ENCODE assay signal across 24 cellular contexts in the genomic region with DNA sequence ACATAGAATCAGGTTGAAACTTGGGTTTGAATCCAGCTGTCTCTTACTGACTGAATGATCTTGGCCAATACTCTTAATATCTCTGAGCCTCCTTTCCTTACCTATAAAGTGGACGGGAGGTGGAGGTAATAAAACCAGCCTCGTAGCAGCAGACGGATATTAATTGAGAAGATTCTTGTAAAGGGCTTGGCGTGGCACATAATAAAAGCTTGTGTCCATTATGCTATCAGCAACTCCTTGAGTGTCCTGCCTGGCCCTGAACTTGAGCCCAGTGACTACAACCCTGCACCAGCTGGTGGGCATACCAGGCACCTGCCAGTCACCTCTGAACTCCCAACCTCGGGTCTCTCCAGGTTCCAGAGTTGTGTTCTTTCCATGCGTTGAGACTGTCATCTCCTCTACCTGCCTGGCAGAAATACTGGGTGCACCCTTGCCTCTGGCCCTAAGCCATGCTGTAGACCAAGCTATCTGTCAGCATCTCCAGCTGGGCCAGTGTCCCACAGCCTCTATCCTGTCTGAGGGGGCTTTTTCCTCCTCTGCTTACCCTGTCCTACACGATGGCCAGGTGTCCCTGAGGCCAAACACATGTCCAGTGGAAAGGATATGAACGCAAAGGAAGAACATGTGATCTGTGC. TPM values are rescaled to one million over a fixed set of nuclear protein-coding genes. Genes with fewer than 3 reads are reported as not detected.
DNase-seq lines count a peak whose midpoint lies in the region; ATAC-seq, FAIRE-seq and TF ChIP-seq lines count a peak whose summit lies in the region.
"Had no signal": no experiment of that assay in that cellular context is flagged by ENCODE, and none has a peak within 500 bp of the region (broad histone marks: within the 10 kb centered on the region; RNA-seq: fewer than 3 reads in every experiment).

No MANE protein-coding gene starts in this region.

- H3K9me3 ChIP-seq in cardiac muscle cell (ENCODE audit: low read depth) (no peaks in the 10 kb centered on the region), stomach (no peaks in the 10 kb centered on the region), osteoblast (ENCODE audit: low read depth, low read length) (no peaks in the 10 kb centered on the region), HAP-1 (no peaks in the 10 kb centered on the region)
- H3K9me3 ChIP-seq: BE2C, Caco-2, Peyer's patch, SJSA1 had no signal

- no peak overlapping the region for H3K4me2 ChIP-seq in osteoblast (ENCODE audit: insufficient read depth, low read length)
- H3K4me2 ChIP-seq: KMS-11 had no signal

- TF ChIP-seq POLR2A in stomach (IDR thresholded peaks at IDR 0.05), result no peak

- no peaks in the 10 kb centered on the region for H3K79me2 ChIP-seq in osteoblast (ENCODE audit: insufficient read depth, low read length)

- H3K4me1 ChIP-seq in cardiac muscle cell (ENCODE audit: low read depth) (peaks cover 11% of the 10 kb centered on the region), stomach (peaks cover 23 to 45% (median 36%) of the 10 kb centered on the region in 4 donors), osteoblast (ENCODE audit: insufficient read depth, low read length) (no peaks in the 10 kb centered on the region), HAP-1 (no peaks in the 10 kb centered on the region)
- H3K4me1 ChIP-seq: BE2C, Caco-2, SJSA1 had no signal

- WGBS in stomach, 5 donors, result 49 to 70% (median 53%) methylated on average over 8 of the region's 8 CpGs

- no peak for TF ChIP-seq CTCF in cardiac muscle cell (IDR thresholded peaks at IDR 0.05; ENCODE audit: low read depth, low read length)
- TF ChIP-seq CTCF in stomach (IDR thresholded peaks at IDR 0.05), result no peak
- TF ChIP-seq CTCF in osteoblast (IDR thresholded peaks at IDR 0.05; ENCODE audit: extremely low read depth, low read depth, low read length), result no peak

- no peaks in the 10 kb centered on the region for H3K36me3 ChIP-seq in cardiac muscle cell
- no peaks in the 10 kb centered on the region for H3K36me3 ChIP-seq in stomach
- no peaks in the 10 kb centered on the region for H3K36me3 ChIP-seq in osteoblast (ENCODE audit: insufficient read depth, low read length)
- H3K36me3 ChIP-seq in HAP-1 (replicated peaks), result no peaks in the 10 kb centered on the region
- H3K36me3 ChIP-seq: BE2C, Peyer's patch, SJSA1 had no signal

- no peaks in the 10 kb centered on the region for H3K27me3 ChIP-seq in cardiac muscle cell
- H3K27me3 ChIP-seq in stomach, result no peaks in the 10 kb centered on the region
- no peaks in the 10 kb centered on the region for H3K27me3 ChIP-seq in osteoblast (ENCODE audit: insufficient read depth, low read length)
- H3K27me3 ChIP-seq in HAP-1 (ENCODE audit: low read depth), result peaks cover 5% of the 10 kb centered on the region
- H3K27me3 ChIP-seq: BE2C, Peyer's patch had no signal

- intact Hi-C loops in Right ventricle myocardium inferior (cut with DNase I) (no loop called here), left colon (cut with DNase I, micrococcal nuclease) (no loop called here), stomach (cut with DNase I; ENCODE audit: low total_unique reads) (no loop called here)

- FAIRE-seq in HTR-8/SVneo (lab: Jason Lieb, UNC), result peak; percentile 16

- H4K20me1 ChIP-seq in osteoblast (ENCODE audit: insufficient read depth, low read length), result no peaks in the 10 kb centered on the region

- in situ Hi-C loops in HAP-1 (cut with MboI; ENCODE audit: low sequenced_read_pairs), result no loop called here

- H3K27ac ChIP-seq in cardiac muscle cell (peak overlapping the region; percentile 13), stomach (peak overlapping the region; percentile 23 to 73 (median 48)), osteoblast (ENCODE audit: low read depth, low read length) (no peak overlapping the region)
- H3K27ac ChIP-seq: GM23248, KMS-11, Peyer's patch, SJSA1 had no signal

- no peak for TF ChIP-seq EP300 in stomach (IDR thresholded peaks at IDR 0.05)

- ATAC-seq in Right ventricle myocardium inferior (no peak), left colon (peak; percentile 73)

- no peak overlapping the region for H3K4me3 ChIP-seq in cardiac muscle cell
- H3K4me3 ChIP-seq in stomach, result no peak overlapping the region
- no peak overlapping the region for H3K4me3 ChIP-seq in osteoblast (ENCODE audit: insufficient read depth, low read length)
- H3K4me3 ChIP-seq in HAP-1, result no peak overlapping the region
- H3K4me3 ChIP-seq: GM23248, Peyer's patch, SJSA1 had no signal

- H2AFZ ChIP-seq in osteoblast (ENCODE audit: low read length), result no peak overlapping the region
- H2AFZ ChIP-seq: GM23248 had no signal

- DNase-seq in cardiac muscle cell (ENCODE audit: low read depth in 1 of 2, low spot score in 1 of 2) (no peak), Right ventricle myocardium inferior (ENCODE audit: missing footprints) (no peak), HTR-8/SVneo (ENCODE audit: insufficient read length, low spot score) (no peak), left colon (no peak), stomach (no peak), osteoblast (ENCODE audit: insufficient read length, low spot score, missing footprints) (no peak), HAP-1 (ENCODE audit: low spot score in 2 of 2) (no peak), NCI-H526 treated with DMSO at 0.1 percent for 48 hours (lab: John Stamatoyannopoulos, UW) (no peak)
- DNase-seq: BE2C; CD4-positive, alpha-beta memory T cell; DMS 273 treated with DMSO at 0.1 percent for 48 hours; DMS79 treated with DMSO at 0.1 percent for 48 hours; GM23248; IMR-90; MV-4-11; NCI-H1105 treated with DMSO at 0.1 percent for 48 hours; NCI-H2171; NCI-H524 treated with DMSO at 0.1 percent for 48 hours; Peyer's patch had no signal

RNA-seq across cellular contexts. Expression of gene CAPN13, which starts 9.7 kb away (rescaled TPM):
- not detected in 2 replicates for total RNA-seq in cardiac muscle cell
- 0.17 TPM in 1 of 2 replicates, not detected in the other for polyA plus RNA-seq in cardiac muscle cell
- total RNA-seq in Right ventricle myocardium inferior, result not detected
- 10 to 100 TPM; 49.7 to 58.5 TPM for total RNA-seq in left colon
- total RNA-seq in stomach, result 10 to 100 TPM in 4 of 5 donors, 1 to 10 TPM in 1; 6.4 to 93.3 (median 57.1) TPM
- 10 to 100 TPM; 20.3 to 34.3 (median 26.0) TPM for polyA plus RNA-seq in stomach
- total RNA-seq in osteoblast, result not detected in 2 replicates
- total RNA-seq: A673; CD4-positive, alpha-beta memory T cell; GM23248; HT1080; IMR-90; SJSA1 had no signal
- polyA plus RNA-seq: CD4-positive, alpha-beta memory T cell; GM23248; IMR-90 had no signal
